ENCODE assay signal across 20 cellular contexts in the genomic region with DNA sequence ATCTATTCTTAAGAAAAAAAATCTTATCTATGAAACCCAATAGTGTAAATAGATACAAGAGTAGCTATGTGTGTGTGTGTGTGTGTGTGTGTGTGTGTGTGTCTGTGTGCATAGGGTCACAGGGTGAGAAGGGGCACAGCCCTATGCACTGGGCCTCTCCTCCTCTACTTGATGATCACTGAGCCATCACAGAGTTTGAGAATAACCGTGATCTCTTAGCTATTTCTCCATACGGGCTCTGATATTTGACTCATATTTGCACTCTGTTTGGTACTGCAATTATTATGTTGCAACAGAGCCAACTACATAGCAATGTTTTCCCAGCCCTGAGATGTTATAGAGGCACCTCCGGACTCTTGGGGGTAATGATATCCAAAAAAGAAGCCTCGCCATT. TPM values are rescaled to one million over a fixed set of nuclear protein-coding genes. Genes with fewer than 3 reads are reported as not detected.
DNase-seq lines count a peak whose midpoint lies in the region; ATAC-seq, FAIRE-seq and TF ChIP-seq lines count a peak whose summit lies in the region.
"Had no signal": no experiment of that assay in that cellular context is flagged by ENCODE, and none has a peak within 500 bp of the region (broad histone marks: within the 10 kb centered on the region; RNA-seq: fewer than 3 reads in every experiment).

No MANE protein-coding gene starts in this region.

- peak overlapping the region; percentile 77 for H3K9ac ChIP-seq in neuronal stem cell (ENCODE audit: low read depth, low read length, poor library complexity)

- H2BK120ac ChIP-seq in neuronal stem cell (ENCODE audit: low read depth, low read length) = no peak overlapping the region

- H2BK15ac ChIP-seq in neuronal stem cell (ENCODE audit: low read length) = no peak overlapping the region

- no peak overlapping the region for H3K14ac ChIP-seq in neuronal stem cell (ENCODE audit: low read length)

- H3K9me3 ChIP-seq in A549 (no peaks in the 10 kb centered on the region), neuronal stem cell (replicated peaks in 1 of 2; ENCODE audit: control insufficient read depth in 2 of 2, insufficient read depth in 1 of 2, low read depth in 1 of 2, low read length in 2 of 2) (no peaks in the 10 kb centered on the region), MG63 (no peaks in the 10 kb centered on the region)
- H3K9me3 ChIP-seq: neutrophil, thoracic aorta had no signal

- no peak overlapping the region for H4K8ac ChIP-seq in neuronal stem cell (ENCODE audit: low read depth, low read length)

- H3K23ac ChIP-seq in neuronal stem cell (ENCODE audit: low read depth, low read length, poor library complexity) = no peak overlapping the region

- H3K79me1 ChIP-seq in neuronal stem cell (ENCODE audit: low read depth, low read length) = no peaks in the 10 kb centered on the region

- TF ChIP-seq CTCF in A549 (IDR thresholded peaks at IDR 0.05) = no peak

- H4K91ac ChIP-seq in neuronal stem cell (ENCODE audit: low read depth, low read length, poor library complexity) = no peak overlapping the region

- POLR2A ChIA-PET in A549 (lab: Yijun Ruan, JAX) = interaction anchor here (1.6 kb wide), 1 partner anchor 29 kb away, joined by 17 read pairs; a partner anchor contains a TSS

- CTCF ChIA-PET in A549 (lab: Yijun Ruan, JAX) = interaction anchor here (0.6 kb wide), 1 partner anchor 45 kb away, joined by 3 read pairs; no protein-coding TSS in a partner anchor

- no peak overlapping the region for H3K4me3 ChIP-seq in A549
- H3K4me3 ChIP-seq in neuronal stem cell (ENCODE audit: low read length in 2 of 2) = no peak overlapping the region
- H3K4me3 ChIP-seq in MG63 = no peak overlapping the region
- H3K4me3 ChIP-seq: thoracic aorta had no signal

- 36% methylated on average over 4 of the region's 4 CpGs for WGBS in A549 (ENCODE audit: missing lambda C conversion rate)
- no CpG with 5 or more reads among the region's 4 CpGs for WGBS in neuronal stem cell (ENCODE audit: extremely low coverage in 2 of 2, insufficient read length in 2 of 2, insufficient replicate concordance in 1 of 2), 2 donors

- H3K4me1 ChIP-seq in A549 = peaks cover 51% of the 10 kb centered on the region
- H3K4me1 ChIP-seq in neuronal stem cell (ENCODE audit: control insufficient read depth in 2 of 2, insufficient read depth in 1 of 2, low read depth in 1 of 2, low read length in 2 of 2) = no peaks in the 10 kb centered on the region

- no peak for TF ChIP-seq POLR2A in A549 (IDR thresholded peaks at IDR 0.05; ENCODE audit: low read length)
- TF ChIP-seq POLR2A in GM12891 (IDR thresholded peaks at IDR 0.05; ENCODE audit: low read depth, low read length) = no peak

- H2BK5ac ChIP-seq in neuronal stem cell (ENCODE audit: low read length) = no peak overlapping the region

- peak overlapping the region; percentile 23 to 53; a peak in 5 of 6 replicates for H3K27ac ChIP-seq in A549
- H3K27ac ChIP-seq in epithelial cell of prostate = peak overlapping the region; percentile 63
- no peak overlapping the region for H3K27ac ChIP-seq in neuronal stem cell (replicated peaks; ENCODE audit: low read length)
- H3K27ac ChIP-seq: neutrophil, thoracic aorta had no signal

- no peaks in the 10 kb centered on the region for H3K36me3 ChIP-seq in neuronal stem cell (replicated peaks in 1 of 2; ENCODE audit: control insufficient read depth in 2 of 2, insufficient read depth in 2 of 2, low read length in 2 of 2)
- no peaks in the 10 kb centered on the region for H3K36me3 ChIP-seq in MG63
- H3K36me3 ChIP-seq: neutrophil, thoracic aorta had no signal

- H3K4me2 ChIP-seq in A549 (peak overlapping the region; percentile 44), neuronal stem cell (ENCODE audit: insufficient read depth, low read length, poor library complexity, severe bottlenecking) (no peak overlapping the region)

- H3K18ac ChIP-seq in neuronal stem cell (ENCODE audit: low read length) = no peak overlapping the region

- no peak for TF ChIP-seq EP300 in A549 (IDR thresholded peaks at IDR 0.05)

- H2AK5ac ChIP-seq in neuronal stem cell (ENCODE audit: low read depth, low read length) = no peak overlapping the region

- no peak for FAIRE-seq in A549 (lab: Jason Lieb, UNC)
- no peak for FAIRE-seq in GM12891 (lab: Jason Lieb, UNC)
- FAIRE-seq: keratinocyte had no signal

- no peak overlapping the region for H2BK12ac ChIP-seq in neuronal stem cell (ENCODE audit: low read length)

- TF ChIP-seq RAD21 in A549 (conservative IDR thresholded peaks at IDR 0.05 in 1 of 2, IDR thresholded peaks at IDR 0.05 in 1 of 2) = no peak

- peak in 1 of 2 experiments; percentile 41 for DNase-seq in A549 (ENCODE audit: low read depth in 1 of 2, low spot score in 1 of 2)
- peak; percentile 68 for DNase-seq in LHCN-M2 (ENCODE audit: low read depth)
- DNase-seq in epithelial cell of prostate (ENCODE audit: low read depth, low spot score) = no peak
- no peak for DNase-seq in neuronal stem cell (ENCODE audit: low spot score)
- no peak for DNase-seq in GM12891 (ENCODE audit: insufficient read length, low spot score)
- DNase-seq in MG63 = no peak
- DNase-seq in NCI-H1694 (lab: John Stamatoyannopoulos, UW) = no peak
- DNase-seq: activated CD8-positive, alpha-beta memory T cell treated with anti-CD3 and anti-CD28 coated beads, Interleukin-2, amount 10 ng/mL, durations not matched to agents 7 days and 5 days; activated effector memory CD4-positive, alpha-beta T cell treated with Interleukin-2 at 50 U/mL for 16 hours; CD4-positive, alpha-beta memory T cell; NCI-H1694 treated with DMSO at 0.1 percent for 48 hours; SHP77; stimulated activated CD4-positive, alpha-beta T cell treated with anti-CD3 and anti-CD28 coated beads, Interleukin-4, amount 100 ng/mL, for 1 hour; T-helper 17 cell had no signal

- ATAC-seq in A549 (peak; percentile 63 to 69; a peak in 5 of 6 replicates), GM19467 (IDR thresholded peaks at IDR 0.05; ENCODE audit: unreplicated experiment) (no peak)
- ATAC-seq: activated CD4-positive, CD25-positive, alpha-beta regulatory T cell treated with anti-CD3 and anti-CD28 coated beads, Interleukin-2, amount 50 U/mL, for 24 hours; activated CD8-positive, alpha-beta memory T cell treated with anti-CD3 and anti-CD28 coated beads, Interleukin-2, amount 10 ng/mL, durations not matched to agents 7 days and 5 days; sciatic nerve; T-helper 17 cell had no signal

- H3K27me3 ChIP-seq in neuronal stem cell (ENCODE audit: control insufficient read depth in 3 of 3, insufficient read depth in 3 of 3, low read depth in 1 of 3, low read length in 3 of 3) = no peaks in the 10 kb centered on the region
- H3K27me3 ChIP-seq in MG63 = no peaks in the 10 kb centered on the region
- H3K27me3 ChIP-seq: neutrophil had no signal

- H2AFZ ChIP-seq in neuronal stem cell (ENCODE audit: low read length) = no peak overlapping the region

- no peak overlapping the region for H3K4ac ChIP-seq in neuronal stem cell (ENCODE audit: low read length)

TF ChIP-seq in A549, 52 proteins besides CTCF, POLR2A, EP300 and RAD21:
- TF ChIP-seq KDM1A (IDR thresholded peaks at IDR 0.05; ENCODE audit: low read depth) = no peak
- no peak for TF ChIP-seq FOSL2 (IDR thresholded peaks at IDR 0.05)
- peak; percentile 63 for TF ChIP-seq FOSL2 (CRISPR knock-in tag; IDR thresholded peaks at IDR 0.05)
- TF ChIP-seq HOXA7 (CRISPR knock-in tag; IDR thresholded peaks at IDR 0.05) = no peak
- no peak for TF ChIP-seq KDM5A (IDR thresholded peaks at IDR 0.05)
- peak; percentile 71 to 73; a peak in 3 of 4 replicates for TF ChIP-seq CEBPB (IDR thresholded peaks at IDR 0.05)

TF ChIP-seq in GM12891, 5 proteins besides CTCF, POLR2A, EP300 and RAD21:
- no peak for TF ChIP-seq PAX5 (IDR thresholded peaks at IDR 0.05; ENCODE audit: insufficient read depth, low read length, severe bottlenecking)
- TF ChIP-seq POU2F2 (IDR thresholded peaks at IDR 0.05; ENCODE audit: low read depth, low read length) = no peak
- TF ChIP-seq SPI1 (IDR thresholded peaks at IDR 0.05; ENCODE audit: low read depth, low read length) = no peak

RNA-seq across cellular contexts. Expression of a gene that starts 28.8 kb away (rescaled TPM):
- polyA plus RNA-seq in A549 (2011; rRNA removed) (12.3 and 25.0 TPM in 2 replicates), A549 (2017; fragmentation: RNase III; extraction: RNeasy Plus Mini Kit Qiagen cat#74134 plus additional on column Dnase treatment) (6.8 to 9.2 TPM (median 8.2 TPM) in 3 replicates)
- polyA plus RNA-seq in A549 (2012; cell fraction: cytosol; rRNA removed) = 2.7 and 3.7 TPM in 2 replicates
- 0.97 and 1.7 TPM in 2 replicates for polyA plus RNA-seq in A549 (2012; cell fraction: nucleus; rRNA removed)
- 17.9 and 22.3 TPM in 2 replicates for polyA minus RNA-seq in A549 (2011; rRNA and poly(A)+ RNA removed)
- total RNA-seq in LHCN-M2 (2014; rRNA removed) = 7.1 and 7.6 TPM in 2 replicates
- polyA plus RNA-seq in LHCN-M2 (2012) = 3.4 TPM
- 0.43 TPM for polyA plus RNA-seq in neuronal stem cell (2013, experiment 1 of 2)
- polyA plus RNA-seq in neuronal stem cell (2013, experiment 2 of 2) = 0.44 TPM
- 0.05 TPM for polyA plus RNA-seq in GM12891 (2012; ENCODE audit: low read depth, missing spikeins)
- total RNA-seq in MG63 (2014; rRNA removed; shearing (Covaris generic); ENCODE audit: low replicate concordance) = 0.13 TPM in 1 of 2 replicates, not detected in the other

RNA-seq across cellular contexts. Expression of a gene that starts 51.8 kb away (rescaled TPM):
- polyA plus RNA-seq in A549 (2011; rRNA removed) (47.7 and 69.0 TPM in 2 replicates), A549 (2017; fragmentation: RNase III; extraction: RNeasy Plus Mini Kit Qiagen cat#74134 plus additional on column Dnase treatment) (45.9 to 52.1 TPM (median 47.9 TPM) in 3 replicates)
- polyA plus RNA-seq in A549 (2012; cell fraction: cytosol; rRNA removed) = 13.8 and 15.4 TPM in 2 replicates
- polyA plus RNA-seq in A549 (2012; cell fraction: nucleus; rRNA removed) = 3.8 and 7.1 TPM in 2 replicates
- 10.5 and 12.0 TPM in 2 replicates for polyA minus RNA-seq in A549 (2011; rRNA and poly(A)+ RNA removed)
- total RNA-seq in LHCN-M2 (2014; rRNA removed) = 74.6 and 79.4 TPM in 2 replicates
- polyA plus RNA-seq in LHCN-M2 (2012) = 22.6 TPM
- 62.8 TPM for polyA plus RNA-seq in neuronal stem cell (2013, experiment 1 of 2)
- 64.2 TPM for polyA plus RNA-seq in neuronal stem cell (2013, experiment 2 of 2)
- polyA plus RNA-seq in GM12891 (2012; ENCODE audit: low read depth, missing spikeins) = 34.6 TPM
- total RNA-seq in MG63 (2014; rRNA removed; shearing (Covaris generic); ENCODE audit: low replicate concordance) = 49.5 and 151 TPM in 2 replicates
